In genomic region chr9:32378993-32379729, GRCh38 we compare ENCODE assay signal across 8 cellular contexts. TPM values are rescaled to one million over a fixed set of nuclear protein-coding genes. Genes with fewer than 3 reads are reported as not detected.
DNase-seq lines count a peak whose midpoint lies in the region; ATAC-seq lines count a peak whose summit lies in the region.

No MANE protein-coding gene starts in this region.

- no peak overlapping the region for H2BK5ac ChIP-seq in neuronal stem cell (ENCODE audit: low read length)

- no peaks in the 10 kb centered on the region for H3K36me3 ChIP-seq in neuronal stem cell (replicated peaks in 1 of 2; ENCODE audit: control insufficient read depth in 2 of 2, insufficient read depth in 2 of 2, low read length in 2 of 2)

- ATAC-seq in GM21367 (IDR thresholded peaks at IDR 0.05; ENCODE audit: unreplicated experiment) (peak; percentile 66), HG03565 (IDR thresholded peaks at IDR 0.05; ENCODE audit: unreplicated experiment) (peak; percentile 79)

- no peaks in the 10 kb centered on the region for H3K79me1 ChIP-seq in neuronal stem cell (ENCODE audit: low read depth, low read length)

- no peak overlapping the region for H4K8ac ChIP-seq in neuronal stem cell (ENCODE audit: low read depth, low read length)

- no peak overlapping the region for H3K4me3 ChIP-seq in neuronal stem cell (ENCODE audit: low read length in 2 of 2)

- H4K91ac ChIP-seq in neuronal stem cell (ENCODE audit: low read depth, low read length, poor library complexity): no peak overlapping the region

- no peak overlapping the region for H3K4ac ChIP-seq in neuronal stem cell (ENCODE audit: low read length)

- no peak overlapping the region for H3K4me2 ChIP-seq in neuronal stem cell (ENCODE audit: insufficient read depth, low read length, poor library complexity, severe bottlenecking)

- H3K27ac ChIP-seq in neuronal stem cell (replicated peaks; ENCODE audit: low read length): no peak overlapping the region

- no CpG with 5 or more reads among the region's 5 CpGs for WGBS in neuronal stem cell (ENCODE audit: extremely low coverage in 2 of 2, insufficient read length in 2 of 2, insufficient replicate concordance in 1 of 2), 2 donors

- H3K9ac ChIP-seq in neuronal stem cell (ENCODE audit: low read depth, low read length, poor library complexity): no peak overlapping the region

- no peak overlapping the region for H3K14ac ChIP-seq in neuronal stem cell (ENCODE audit: low read length)

- DNase-seq in DMS 273 (lab: John Stamatoyannopoulos, UW; ENCODE audit: unreplicated experiment): peak; percentile 85
- DNase-seq in DMS 273 treated with DMSO at 0.1 percent for 48 hours (lab: John Stamatoyannopoulos, UW): no peak
- DNase-seq in NCI-H774 (lab: John Stamatoyannopoulos, UW): peak; percentile 75
- DNase-seq in activated T-cell treated with anti-CD3 and anti-CD28 coated beads for 24 hours (ENCODE audit: low read depth): peak; percentile 46
- DNase-seq in fibroblast of the conjunctiva (ENCODE audit: low read depth): peak; percentile 78
- DNase-seq in neuronal stem cell (ENCODE audit: low spot score): peak; percentile 59

- H2AK5ac ChIP-seq in neuronal stem cell (ENCODE audit: low read depth, low read length): no peak overlapping the region

- H3K4me1 ChIP-seq in neuronal stem cell (ENCODE audit: control insufficient read depth in 2 of 2, insufficient read depth in 1 of 2, low read depth in 1 of 2, low read length in 2 of 2): peaks cover 2 to 3% of the 10 kb centered on the region in 2 donors

- H2BK12ac ChIP-seq in neuronal stem cell (ENCODE audit: low read length): no peak overlapping the region

- peaks cover 0 to 37% (median 15%) of the 10 kb centered on the region in 3 experiments for H3K27me3 ChIP-seq in neuronal stem cell (ENCODE audit: control insufficient read depth in 3 of 3, insufficient read depth in 3 of 3, low read depth in 1 of 3, low read length in 3 of 3)

- peak overlapping the region; percentile 54 for H2AFZ ChIP-seq in neuronal stem cell (ENCODE audit: low read length)

- H3K23ac ChIP-seq in neuronal stem cell (ENCODE audit: low read depth, low read length, poor library complexity): no peak overlapping the region

- no peak overlapping the region for H2BK15ac ChIP-seq in neuronal stem cell (ENCODE audit: low read length)

- no peak overlapping the region for H3K18ac ChIP-seq in neuronal stem cell (ENCODE audit: low read length)

- no peaks in the 10 kb centered on the region for H3K9me3 ChIP-seq in neuronal stem cell (replicated peaks in 1 of 2; ENCODE audit: control insufficient read depth in 2 of 2, insufficient read depth in 1 of 2, low read depth in 1 of 2, low read length in 2 of 2)

- H2BK120ac ChIP-seq in neuronal stem cell (ENCODE audit: low read depth, low read length): no peak overlapping the region

RNA-seq across cellular contexts. Expression of gene ACO1, which starts 5.3 kb away (rescaled TPM):
- 16.0 TPM for polyA plus RNA-seq in neuronal stem cell (2013, experiment 1 of 2)
- polyA plus RNA-seq in neuronal stem cell (2013, experiment 2 of 2): 16.0 TPM
